Comparison of ENCODE assay signal across 19 cellular contexts in the genomic region with DNA sequence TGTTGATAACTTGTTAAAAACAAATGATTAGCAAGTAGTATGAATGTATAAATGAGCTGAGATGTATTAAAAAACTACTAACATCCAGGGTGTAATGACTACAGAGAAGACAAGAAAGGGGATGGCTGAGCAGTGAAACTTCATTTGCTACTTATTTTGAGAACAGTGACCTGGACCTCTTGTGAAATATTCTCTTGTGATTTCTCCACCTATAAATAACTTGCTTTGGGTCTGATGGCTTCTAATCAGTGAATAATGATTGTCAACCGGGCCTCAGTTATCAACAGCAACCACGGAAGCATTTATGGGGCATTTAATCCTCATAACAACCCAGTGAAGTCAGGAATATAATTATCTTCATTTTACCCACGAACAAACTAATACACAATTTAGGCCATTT.
"Had no signal": no experiment of that assay in that cellular context is flagged by ENCODE, and none has a peak within 500 bp of the region (broad histone marks: within the 10 kb centered on the region; RNA-seq: fewer than 3 reads in every experiment).

No MANE protein-coding gene starts in this region.

- H3K4me1 ChIP-seq: lower lobe of right lung, neural progenitor cell, right lobe of liver had no signal

- H3K36me3 Mint-ChIP-seq: memory B cell; natural killer cell treated with Interleukin-12 subunit alpha and Interleukin-12 subunit beta and Interleukin-15 and Interleukin-18, amount 100 ng/mL, for 72 hours; neural progenitor cell; type B pancreatic cell had no signal

- H3K4me3 Mint-ChIP-seq: central memory CD8-positive, alpha-beta T cell; memory B cell; natural killer cell treated with Interleukin-12 subunit alpha and Interleukin-12 subunit beta and Interleukin-15 and Interleukin-18, amount 100 ng/mL, for 72 hours; neural progenitor cell; type B pancreatic cell had no signal

- H3K27me3 ChIP-seq: gastroesophageal sphincter, hepatocyte, neural progenitor cell, ovary, right lobe of liver had no signal

- H3K4me3 ChIP-seq: gastroesophageal sphincter, hepatocyte, lower lobe of right lung, neural progenitor cell, ovary, right lobe of liver had no signal

- DNase-seq: cortex of kidney; effector memory CD4-positive, alpha-beta T cell; glutamatergic neuron; kidney; lower lobe of right lung; midbrain; nucleus accumbens; ovary; right lobe of liver; stimulated activated CD4-positive, alpha-beta T cell treated with anti-CD3 and anti-CD28 coated beads, Interleukin-2, amount 100 ng/mL, for 24 hours; stimulated activated naive CD4-positive, alpha-beta T cell treated with Interleukin-2 at 50 U/mL for 16 hours had no signal

- H3K9me3 ChIP-seq: gastroesophageal sphincter, lower lobe of right lung, ovary, right lobe of liver had no signal

- H3K27ac Mint-ChIP-seq: memory B cell; natural killer cell treated with Interleukin-12 subunit alpha and Interleukin-12 subunit beta and Interleukin-15 and Interleukin-18, amount 100 ng/mL, for 72 hours; neural progenitor cell; type B pancreatic cell had no signal

- ATAC-seq: esophagus mucosa; gastroesophageal sphincter; lower lobe of right lung; natural killer cell treated with Interleukin-12 subunit alpha and Interleukin-12 subunit beta and Interleukin-15 and Interleukin-18, amount 100 ng/mL, for 72 hours; right lobe of liver had no signal

- H3K4me1 Mint-ChIP-seq: central memory CD8-positive, alpha-beta T cell; memory B cell; neural progenitor cell had no signal

- H3K27ac ChIP-seq: gastroesophageal sphincter, hepatocyte, lower lobe of right lung, neural progenitor cell, ovary, right lobe of liver had no signal

- H3K36me3 ChIP-seq: gastroesophageal sphincter, lower lobe of right lung, neural progenitor cell, ovary, right lobe of liver had no signal

- H3K9me3 Mint-ChIP-seq: central memory CD8-positive, alpha-beta T cell; memory B cell; neural progenitor cell; type B pancreatic cell had no signal
